In the genomic region with DNA sequence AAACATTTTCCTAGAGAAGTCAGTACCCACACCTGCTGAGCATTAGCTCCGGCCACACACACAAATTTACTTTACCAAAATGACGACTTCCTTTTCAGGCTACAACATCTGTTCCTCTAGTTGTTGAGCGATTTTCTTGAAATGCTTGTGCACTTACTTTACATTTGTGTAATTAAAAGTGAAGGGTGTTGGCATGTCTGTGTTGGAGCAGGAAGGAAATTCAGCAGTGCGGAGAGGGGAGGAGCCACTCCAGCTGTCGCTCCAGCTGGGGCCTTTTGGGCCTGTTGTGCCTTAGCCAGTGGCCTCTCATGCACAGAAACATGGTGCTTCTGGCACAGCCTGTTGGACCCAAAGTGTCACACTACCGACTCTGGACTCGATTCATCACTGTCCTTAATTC, we compare ENCODE assay signal across 28 cellular contexts.
A peak's percentile ranks its signal among the peaks of the same experiment; 100 is the strongest.
DNase-seq lines count a peak whose midpoint lies in the region; ATAC-seq and TF ChIP-seq lines count a peak whose summit lies in the region.
"Had no signal": no experiment of that assay in that cellular context is flagged by ENCODE, and none has a peak within 500 bp of the region (broad histone marks: within the 10 kb centered on the region; RNA-seq: fewer than 3 reads in every experiment).

No MANE protein-coding gene starts in this region.

- no peaks in the 10 kb centered on the region for H3K27me3 ChIP-seq in BLaER1 treated with 17β-estradiol and CSF1 and Interleukin-3, amounts not matched to agents 10 nM and 100 nM
- H3K27me3 ChIP-seq in mucosa of rectum (ENCODE audit: control insufficient read depth in 2 of 2, insufficient read depth in 2 of 2, low read length in 2 of 2) = no peaks in the 10 kb centered on the region
- H3K27me3 ChIP-seq: adrenal gland, hepatocyte, suprapubic skin, uterus had no signal

- H3K4me3 ChIP-seq in BLaER1 treated with 17β-estradiol and CSF1 and Interleukin-3, amounts not matched to agents 10 nM and 100 nM = peak overlapping the region in 5 of 10 experiments; percentile 1 to 44 (median 22); a peak in 6 of 20 replicates
- H3K4me3 ChIP-seq in mucosa of rectum (ENCODE audit: low read length in 2 of 2) = no peak overlapping the region
- H3K4me3 ChIP-seq: adrenal gland, hepatocyte, PC-9, suprapubic skin, uterus had no signal

- no peaks in the 10 kb centered on the region for H3K36me3 ChIP-seq in BLaER1 treated with 17β-estradiol and CSF1 and Interleukin-3, amounts not matched to agents 10 nM and 100 nM
- no peaks in the 10 kb centered on the region for H3K36me3 ChIP-seq in mucosa of rectum (ENCODE audit: control insufficient read depth in 2 of 2, insufficient read depth in 2 of 2, low read length in 2 of 2)
- H3K36me3 ChIP-seq: adrenal gland, brain microvascular endothelial cell, suprapubic skin, uterus had no signal

- ATAC-seq in GM19035 (IDR thresholded peaks at IDR 0.05; ENCODE audit: unreplicated experiment) (no peak), GM18505 (IDR thresholded peaks at IDR 0.05; ENCODE audit: unreplicated experiment) (no peak)
- ATAC-seq: activated CD8-positive, alpha-beta memory T cell treated with anti-CD3 and anti-CD28 coated beads, Interleukin-2, amount 10 ng/mL, durations not matched to agents 7 days and 5 days; WTC11 had no signal

- DNase-seq in NAMALWA (ENCODE audit: low spot score) (peak; percentile 56), SHP77 treated with DMSO at 0.1 percent for 48 hours (lab: John Stamatoyannopoulos, UW) (no peak), globus pallidus (ENCODE audit: low spot score) (no peak)
- DNase-seq: activated CD4-positive, alpha-beta T cell treated with anti-CD3 and anti-CD28 coated beads, Interleukin-2, amount 50 U/mL, for 1 hour; activated CD8-positive, alpha-beta memory T cell treated with anti-CD3 and anti-CD28 coated beads, Interleukin-2, amount 10 ng/mL, durations not matched to agents 7 days and 5 days; activated naive CD4-positive, alpha-beta T cell treated with anti-CD3 and anti-CD28 coated beads for 36 hours; adrenal gland; CD4-positive, alpha-beta T cell; effector CD4-positive, alpha-beta T cell; H7; mesenchymal stem cell; NCI-H1105; NCI-H2029 treated with DMSO at 0.1 percent for 48 hours; NCI-H345; PC-9; SIG-M5; stimulated activated naive CD4-positive, alpha-beta T cell; uterus had no signal

- peaks cover 21 to 60% (median 46%) of the 10 kb centered on the region in 11 experiments; a peak in 21 of 22 replicates for H3K9me3 ChIP-seq in BLaER1 treated with 17β-estradiol and CSF1 and Interleukin-3, amounts not matched to agents 10 nM and 100 nM (replicated peaks in 1 of 11)
- no peaks in the 10 kb centered on the region for H3K9me3 ChIP-seq in mucosa of rectum (ENCODE audit: control insufficient read depth in 2 of 2, low read length in 2 of 2)
- H3K9me3 ChIP-seq: adrenal gland, suprapubic skin, uterus had no signal

- no peaks in the 10 kb centered on the region for H4K20me1 ChIP-seq in BLaER1 treated with 17β-estradiol and CSF1 and Interleukin-3, amounts not matched to agents 10 nM and 100 nM

- no peak for TF ChIP-seq POLR2A in GM18505 (IDR thresholded peaks at IDR 0.05; ENCODE audit: borderline replicate concordance, extremely low read depth, insufficient read depth, insufficient read length)

- peaks cover 9 to 70% (median 56%) of the 10 kb centered on the region in 10 experiments for H3K4me1 ChIP-seq in BLaER1 treated with 17β-estradiol and CSF1 and Interleukin-3, amounts not matched to agents 10 nM and 100 nM
- H3K4me1 ChIP-seq in mucosa of rectum (ENCODE audit: control insufficient read depth in 2 of 2, insufficient read depth in 2 of 2, low read length in 2 of 2) = peaks cover 0 to 5% of the 10 kb centered on the region in 2 donors
- H3K4me1 ChIP-seq: adrenal gland, suprapubic skin, uterus had no signal

- peak overlapping the region; percentile 7 to 76 (median 70) for H3K4me2 ChIP-seq in BLaER1 treated with 17β-estradiol and CSF1 and Interleukin-3, amounts not matched to agents 10 nM and 100 nM
- H3K4me2 ChIP-seq: hepatocyte, PC-9 had no signal

- H3K27ac ChIP-seq in BLaER1 treated with 17β-estradiol and CSF1 and Interleukin-3, amounts not matched to agents 10 nM and 100 nM = peak overlapping the region in 8 of 11 experiments; percentile 24 to 87 (median 68); a peak in 16 of 22 replicates
- H3K27ac ChIP-seq in cingulate gyrus (ENCODE audit: low read depth, low read length) = peak overlapping the region; percentile 8
- peak overlapping the region; percentile 46 to 51 for H3K27ac ChIP-seq in mucosa of rectum (ENCODE audit: low read depth in 2 of 2, low read length in 2 of 2)
- H3K27ac ChIP-seq: adrenal gland, brain microvascular endothelial cell, epithelial cell of prostate, hepatocyte, PC-9, suprapubic skin, uterus had no signal

- H3K9ac ChIP-seq in BLaER1 treated with 17β-estradiol and CSF1 and Interleukin-3, amounts not matched to agents 10 nM and 100 nM = peak overlapping the region in 4 of 11 experiments; percentile 39 to 72 (median 64); a peak in 8 of 22 replicates
- H3K9ac ChIP-seq in mucosa of rectum (ENCODE audit: low read depth in 1 of 2, low read length in 2 of 2) = no peak overlapping the region

Comparison
In these comparisons a context has a peak if more than half of its experiments do, and no peak if none do; other contexts are left out.
1. H3K27ac ChIP-seq: peak in every context shown above with its lines; median percentile 68 in BLaER1 treated with 17β-estradiol and CSF1 and Interleukin-3, amounts not matched to agents 10 nM and 100 nM; 48 in mucosa of rectum; 8 in cingulate gyrus.